ENCODE assay signal across 16 cellular contexts in the genomic region with DNA sequence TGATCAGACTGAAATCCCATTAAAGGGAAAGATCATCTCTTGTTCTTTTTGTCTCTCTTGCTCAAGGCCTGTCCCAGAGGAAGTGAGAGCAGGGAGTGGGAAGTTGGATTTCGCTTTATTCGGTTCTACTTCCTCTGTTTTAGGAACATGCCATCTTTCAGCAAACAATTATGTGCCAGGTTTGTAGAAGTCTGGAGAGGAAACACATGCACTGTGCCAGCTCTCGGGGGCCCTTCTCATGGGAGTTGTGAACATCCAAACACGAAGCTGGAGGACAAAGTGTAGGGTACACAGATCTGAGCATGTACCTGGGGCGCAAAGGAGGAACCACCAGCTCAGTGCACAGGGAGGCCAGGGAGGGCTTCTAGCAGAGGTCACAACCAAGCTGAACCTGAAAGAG.
A peak's percentile ranks its signal among the peaks of the same experiment; 100 is the strongest.
DNase-seq lines count a peak whose midpoint lies in the region; ATAC-seq and TF ChIP-seq lines count a peak whose summit lies in the region.
"Had no signal": no experiment of that assay in that cellular context is flagged by ENCODE, and none has a peak within 500 bp of the region (broad histone marks: within the 10 kb centered on the region; RNA-seq: fewer than 3 reads in every experiment).

No MANE protein-coding gene starts in this region.

- TF ChIP-seq CTCF in breast epithelium (IDR thresholded peaks at IDR 0.05): no peak
- no peak for TF ChIP-seq CTCF in mammary epithelial cell (conservative IDR thresholded peaks at IDR 0.05 in 1 of 2, IDR thresholded peaks at IDR 0.05 in 1 of 2; ENCODE audit: extremely low read depth in 1 of 2, insufficient read depth in 1 of 2, low read depth in 1 of 2, low read length in 2 of 2)
- no peak for TF ChIP-seq CTCF in upper lobe of left lung (IDR thresholded peaks at IDR 0.05)

- DNase-seq in breast epithelium (ENCODE audit: low spot score in 2 of 2): no peak
- DNase-seq in mammary epithelial cell: no peak
- DNase-seq in caudate nucleus (lab: John Stamatoyannopoulos, UW): peak in 1 of 61 donors; percentile 28
- peak; percentile 60 for DNase-seq in mesenteric fat pad (ENCODE audit: low spot score)
- DNase-seq in upper lobe of left lung: no peak
- no peak for DNase-seq in stimulated activated CD4-positive, alpha-beta T cell treated with anti-CD3 and anti-CD28 coated beads, Interleukin-4, amount 100 ng/mL, for 1 hour
- DNase-seq in stimulated activated CD4-positive, alpha-beta T cell treated with anti-CD3 and anti-CD28 coated beads, Interleukin-12 subunit alpha, Interleukin-12 subunit beta, amount 100 ng/mL, for 4 hours: no peak
- DNase-seq: CD4-positive, CD25-positive, alpha-beta regulatory T cell; DMS53; NCI-H1092 treated with DMSO at 0.1 percent for 48 hours; T-helper 1 cell; transverse colon had no signal

- TF ChIP-seq EP300 in upper lobe of left lung (IDR thresholded peaks at IDR 0.05): no peak

- CTCF ChIA-PET in mammary epithelial cell (lab: Charles Lee; ENCODE audit: low non-redundant PET): interaction anchor here (0.7 kb wide), 1 partner anchor 95 kb away, joined by 3 read pairs; no protein-coding TSS in a partner anchor

- H3K79me2 ChIP-seq in mammary epithelial cell (ENCODE audit: insufficient read depth, low read length): no peaks in the 10 kb centered on the region

- in situ Hi-C loops in mammary epithelial cell (cut with MboI; ENCODE audit: low sequenced_read_pairs in 2 of 2): no loop called here

- BruUV-seq in mammary epithelial cell (replicated peaks; lab: Mats Ljungman, UMichigan): no TSS peak

- peak overlapping the region; percentile 41 to 64 for H3K27ac ChIP-seq in breast epithelium
- H3K27ac ChIP-seq in mammary epithelial cell (ENCODE audit: insufficient read depth, low read depth, low read length): no peak overlapping the region
- peak overlapping the region; percentile 38 for H3K27ac ChIP-seq in caudate nucleus (ENCODE audit: low read depth, low read length)
- peak overlapping the region in 3 of 4 donors; percentile 18 to 52 (median 49) for H3K27ac ChIP-seq in upper lobe of left lung
- H3K27ac ChIP-seq: 22Rv1, ovary had no signal

- 63% methylated on average over 5 of the region's 5 CpGs for WGBS in mammary epithelial cell (ENCODE audit: low coverage, missing lambda C conversion rate)
- WGBS in upper lobe of left lung, 2 donors: 36 to 42% methylated on average over 5 of the region's 5 CpGs

- H3K36me3 ChIP-seq in breast epithelium: no peaks in the 10 kb centered on the region
- H3K36me3 ChIP-seq in mammary epithelial cell (ENCODE audit: insufficient read depth, low read length): no peaks in the 10 kb centered on the region
- no peaks in the 10 kb centered on the region for H3K36me3 ChIP-seq in upper lobe of left lung
- H3K36me3 ChIP-seq: gastroesophageal sphincter, ovary, transverse colon had no signal

- no peak overlapping the region for H2AFZ ChIP-seq in mammary epithelial cell (ENCODE audit: low read depth, low read length)

- no peak overlapping the region for H3K9ac ChIP-seq in mammary epithelial cell (ENCODE audit: insufficient read depth, low read length)

- H3K4me3 ChIP-seq in breast epithelium: no peak overlapping the region
- no peak overlapping the region for H3K4me3 ChIP-seq in mammary epithelial cell (replicated peaks in 1 of 3; ENCODE audit: insufficient read depth in 1 of 3, low read depth in 2 of 3, low read length in 3 of 3)
- no peak overlapping the region for H3K4me3 ChIP-seq in upper lobe of left lung
- H3K4me3 ChIP-seq: gastroesophageal sphincter, ovary, transverse colon had no signal

- TF ChIP-seq POLR2A in breast epithelium (IDR thresholded peaks at IDR 0.05) (no peak), upper lobe of left lung (IDR thresholded peaks at IDR 0.05) (no peak)

- H4K20me1 ChIP-seq in mammary epithelial cell (ENCODE audit: insufficient read depth, low read length): no peaks in the 10 kb centered on the region

- H3K9me3 ChIP-seq in breast epithelium (no peaks in the 10 kb centered on the region), mammary epithelial cell (replicated peaks; ENCODE audit: insufficient read depth, low read length) (no peaks in the 10 kb centered on the region), upper lobe of left lung (no peaks in the 10 kb centered on the region)
- H3K9me3 ChIP-seq: gastroesophageal sphincter, ovary, transverse colon had no signal

- H3K27me3 ChIP-seq in breast epithelium (no peaks in the 10 kb centered on the region), mammary epithelial cell (ENCODE audit: insufficient read depth, low read length) (no peaks in the 10 kb centered on the region), upper lobe of left lung (no peaks in the 10 kb centered on the region)
- H3K27me3 ChIP-seq: gastroesophageal sphincter, ovary, transverse colon had no signal

- dilution Hi-C loops in mammary epithelial cell (cut with HindIII; ENCODE audit: low sequenced_read_pairs): loop anchor here (10.0 kb wide), 1 partner anchor 63 kb away; no protein-coding TSS in a partner anchor

- no peak overlapping the region for H3K4me2 ChIP-seq in mammary epithelial cell (ENCODE audit: insufficient read depth, low read depth, low read length)

- H3K4me1 ChIP-seq in breast epithelium: peaks cover 0 to 13% of the 10 kb centered on the region in 2 donors
- peaks cover 23% of the 10 kb centered on the region for H3K4me1 ChIP-seq in mammary epithelial cell (ENCODE audit: insufficient read depth, low read length)
- H3K4me1 ChIP-seq in upper lobe of left lung: peaks cover 17 to 37% (median 18%) of the 10 kb centered on the region in 4 donors

- ATAC-seq in upper lobe of left lung (ENCODE audit: low FRiP score in 2 of 2): peak in 1 of 2 donors; percentile 62
- no peak for ATAC-seq in HG02840 (IDR thresholded peaks at IDR 0.05; ENCODE audit: low FRiP score, unreplicated experiment)
- ATAC-seq: gastroesophageal sphincter had no signal

- intact Hi-C loops in breast epithelium (cut with DNase I; ENCODE audit: low total_unique reads) (no loop called here), mammary epithelial cell (cut with micrococcal nuclease) (no loop called here)
